ENCODE assay signal across 16 cellular contexts in the genomic region with DNA sequence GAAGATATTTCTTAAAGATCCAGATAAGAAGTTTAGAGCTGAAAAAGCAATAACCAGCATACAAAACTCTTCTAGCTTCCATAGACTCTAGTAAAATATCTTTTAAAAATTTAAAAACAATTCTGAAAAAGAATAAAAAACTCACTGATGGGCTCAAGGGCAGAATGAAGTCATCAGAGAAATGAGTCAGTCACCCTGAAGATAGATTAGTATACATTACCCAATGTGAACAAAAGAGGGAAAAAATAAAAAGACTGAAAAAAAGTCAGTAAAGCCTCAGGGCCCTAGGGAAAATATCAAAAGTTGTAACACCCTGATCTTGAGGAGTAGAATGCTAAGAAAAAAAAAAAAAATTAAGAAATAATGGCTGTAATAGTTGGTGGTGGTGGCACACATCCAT.
"Had no signal": no experiment of that assay in that cellular context is flagged by ENCODE, and none has a peak within 500 bp of the region (broad histone marks: within the 10 kb centered on the region; RNA-seq: fewer than 3 reads in every experiment).

No MANE protein-coding gene starts in this region.

- H3K27me3 Mint-ChIP-seq: activated B cell treated with CpG ODN at 0.5 μM for 24 hours; activated naive CD4-positive, alpha-beta T cell treated with anti-CD3 and anti-CD28 coated beads, Interleukin-2, amount 50 U/mL, for 24 hours; dendritic cell treated with granulocyte-macrophage colony-stimulating factor and Interleukin-4, amounts not matched to agents 40 ng/mL and 50 ng/mL, for 4 days; effector memory CD8-positive, alpha-beta T cell; stimulated activated naive CD8-positive, alpha-beta T cell treated with anti-CD3 and anti-CD28 coated beads, Interleukin-15, amount 100 ng/mL, for 72 hours; T-helper 17 cell had no signal

- H3K27me3 ChIP-seq: body of pancreas had no signal

- DNase-seq: activated B cell treated with CpG ODN at 0.5 μM for 24 hours; activated CD4-positive, alpha-beta T cell treated with anti-CD3 and anti-CD28 coated beads, Interleukin-2, amount 50 U/mL, for 4 hours; activated T-cell treated with anti-CD3 and anti-CD28 coated beads, Interleukin-2, amount 50 U/mL, for 1 hour; amniotic stem cell; body of pancreas; effector memory CD8-positive, alpha-beta T cell; midbrain; retina; stimulated activated CD4-positive, alpha-beta T cell treated with anti-CD3 and anti-CD28 coated beads, Interleukin-15, amount 100 ng/mL, for 24 hours; stimulated activated CD4-positive, alpha-beta T cell treated with anti-CD3 and anti-CD28 coated beads, Interleukin-4, amount 100 ng/mL, for 24 hours; stimulated activated naive CD8-positive, alpha-beta T cell treated with anti-CD3 and anti-CD28 coated beads, Interleukin-15, amount 100 ng/mL, for 72 hours; T-helper 17 cell had no signal

- H3K4me1 Mint-ChIP-seq: activated B cell treated with CpG ODN at 0.5 μM for 24 hours had no signal

- ATAC-seq: body of pancreas; effector memory CD8-positive, alpha-beta T cell; esophagus mucosa; stimulated activated naive CD8-positive, alpha-beta T cell treated with anti-CD3 and anti-CD28 coated beads, Interleukin-15, amount 100 ng/mL, for 72 hours; T-helper 17 cell had no signal

- H3K4me3 Mint-ChIP-seq: activated B cell treated with CpG ODN at 0.5 μM for 24 hours; activated naive CD4-positive, alpha-beta T cell treated with anti-CD3 and anti-CD28 coated beads, Interleukin-2, amount 50 U/mL, for 24 hours; dendritic cell treated with granulocyte-macrophage colony-stimulating factor and Interleukin-4, amounts not matched to agents 40 ng/mL and 50 ng/mL, for 4 days; stimulated activated naive CD8-positive, alpha-beta T cell treated with anti-CD3 and anti-CD28 coated beads, Interleukin-15, amount 100 ng/mL, for 72 hours; T-helper 17 cell had no signal

- H3K27ac ChIP-seq: body of pancreas, thoracic aorta had no signal

- H3K4me1 ChIP-seq: body of pancreas had no signal

- H3K9me3 ChIP-seq: body of pancreas had no signal

- H3K27ac Mint-ChIP-seq: activated naive CD4-positive, alpha-beta T cell treated with anti-CD3 and anti-CD28 coated beads, Interleukin-2, amount 50 U/mL, for 24 hours; dendritic cell treated with granulocyte-macrophage colony-stimulating factor and Interleukin-4, amounts not matched to agents 40 ng/mL and 50 ng/mL, for 4 days; effector memory CD8-positive, alpha-beta T cell; T-helper 17 cell had no signal

- H3K4me3 ChIP-seq: body of pancreas, thoracic aorta had no signal
